Comparison of ENCODE assay signal across 9 cellular contexts in genomic region chr1:159211331-159212136, GRCh38. TPM values are rescaled to one million over a fixed set of nuclear protein-coding genes. Genes with fewer than 3 reads are reported as not detected.
DNase-seq lines count a peak whose midpoint lies in the region; ATAC-seq and TF ChIP-seq lines count a peak whose summit lies in the region.
"Had no signal": no experiment of that assay in that cellular context is flagged by ENCODE, and none has a peak within 500 bp of the region (broad histone marks: within the 10 kb centered on the region; RNA-seq: fewer than 3 reads in every experiment).

No MANE protein-coding gene starts in this region.

- no peaks in the 10 kb centered on the region for H3K9me3 ChIP-seq in skeletal muscle satellite cell (replicated peaks; ENCODE audit: low read length)

- no peak overlapping the region for H3K4me3 ChIP-seq in AG04449 (ENCODE audit: low read depth, low read length)
- no peak overlapping the region for H3K4me3 ChIP-seq in skeletal muscle satellite cell (ENCODE audit: low read length)

- POLR2A ChIA-PET in AG04449 (lab: Yijun Ruan, JAX): no interaction called here

- peak overlapping the region; percentile 52 for H3K4me2 ChIP-seq in skeletal muscle satellite cell (ENCODE audit: low read length)

- no peak for ATAC-seq in GM19328 (IDR thresholded peaks at IDR 0.05; ENCODE audit: unreplicated experiment)
- ATAC-seq: left colon had no signal

- TF ChIP-seq CTCF in AG04449 (IDR thresholded peaks at IDR 0.05; ENCODE audit: insufficient read depth, low read length, missing control alignments): peak; percentile 78
- TF ChIP-seq CTCF in GM12872 (IDR thresholded peaks at IDR 0.05; ENCODE audit: insufficient read depth, low read depth, low read length): peak; percentile 81

- H3K27me3 ChIP-seq in skeletal muscle satellite cell (ENCODE audit: control insufficient read depth, insufficient read depth, low read length): peaks cover 18% of the 10 kb centered on the region

- H3K4me1 ChIP-seq in skeletal muscle satellite cell (ENCODE audit: control insufficient read depth, insufficient read depth, low read length): peaks cover 15% of the 10 kb centered on the region

- H3K9ac ChIP-seq in skeletal muscle satellite cell (ENCODE audit: low read depth, low read length): no peak overlapping the region

- DNase-seq in AG04449 (ENCODE audit: low read depth, low spot score) (no peak), NCI-H460 (ENCODE audit: extremely low read depth, low read depth) (peak; percentile 62), globus pallidus (ENCODE audit: low spot score) (peak; percentile 20), HuH-7.5 (ENCODE audit: low spot score) (no peak)
- DNase-seq in activated T-cell treated with anti-CD3 and anti-CD28 coated beads, Interleukin-2, amount 50 U/mL, for 1 hour: peak; percentile 40

- CTCF ChIA-PET in AG04449 (lab: Yijun Ruan, JAX): interaction anchor here (0.9 to 10.0 kb wide), 13 partner anchors 8 to 577 kb away, joined by 3 to 119 read pairs (median 6); partner anchors contain the start of gene ACKR1

- no peaks in the 10 kb centered on the region for H3K36me3 ChIP-seq in skeletal muscle satellite cell (ENCODE audit: insufficient read depth, low read length)

RNA-seq across cellular contexts. Expression of gene ACKR1, which starts 6.9 kb away (rescaled TPM):
- total RNA-seq in NCI-H460 (2014; rRNA removed; shearing (Covaris generic)): not detected in 2 replicates
- polyA plus RNA-seq in NCI-H460 (2014; cell fraction: nucleus; rRNA removed): not detected in 2 replicates
- not detected in 2 replicates for total RNA-seq in skeletal muscle satellite cell (2012; rRNA removed)

RNA-seq across cellular contexts. Expression of gene CADM3, which starts 40.1 kb away (rescaled TPM):
- total RNA-seq in NCI-H460 (2014; rRNA removed; shearing (Covaris generic)): not detected in 2 replicates
- not detected in 2 replicates for polyA plus RNA-seq in NCI-H460 (2014; cell fraction: nucleus; rRNA removed)
- total RNA-seq in skeletal muscle satellite cell (2012; rRNA removed): 0.25 and 1.1 TPM in 2 replicates

Comparison
In these comparisons a context has a peak if more than half of its experiments do, and no peak if none do; other contexts are left out.
1. DNase-seq: peak in NCI-H460 (single experiment), activated T-cell treated with anti-CD3 and anti-CD28 coated beads, Interleukin-2, amount 50 U/mL, for 1 hour (single experiment) and globus pallidus (single experiment); none in AG04449 (single experiment) and HuH-7.5 (single experiment).